ENCODE assay signal across 9 cellular contexts in the genomic region with DNA sequence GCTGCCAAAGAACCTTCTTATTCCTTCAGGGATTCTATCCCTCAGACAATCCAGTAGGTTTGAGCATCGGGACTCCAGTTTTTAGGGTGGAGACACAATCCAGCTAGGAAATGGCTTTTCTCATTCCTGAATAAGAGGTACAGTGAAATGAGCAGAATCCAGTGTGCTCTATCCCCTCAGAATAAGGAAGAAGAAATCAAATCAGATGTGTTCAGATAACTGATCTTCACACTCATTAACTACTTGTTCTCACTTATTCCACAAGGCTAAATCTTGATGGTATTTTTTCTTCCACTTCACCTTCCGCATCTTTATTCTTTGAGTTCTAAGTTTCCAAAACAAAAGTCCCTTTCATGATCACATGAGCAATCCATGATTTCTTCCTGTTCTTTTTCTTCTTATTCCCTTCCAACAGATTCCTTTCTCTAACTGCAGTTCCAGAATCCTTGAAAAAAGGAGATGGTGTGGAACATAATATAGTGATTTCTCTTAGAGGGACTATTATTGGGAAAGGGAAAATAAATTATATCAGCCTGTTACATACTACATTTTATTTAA. TPM values are rescaled to one million over a fixed set of nuclear protein-coding genes. Genes with fewer than 3 reads are reported as not detected.
DNase-seq lines count a peak whose midpoint lies in the region; ATAC-seq and TF ChIP-seq lines count a peak whose summit lies in the region.
"Had no signal": no experiment of that assay in that cellular context is flagged by ENCODE, and none has a peak within 500 bp of the region (broad histone marks: within the 10 kb centered on the region; RNA-seq: fewer than 3 reads in every experiment).

No MANE protein-coding gene starts in this region.

- no peak overlapping the region for H4K8ac ChIP-seq in mesendoderm (ENCODE audit: low read depth, low read length)

- H3K4me3 Mint-ChIP-seq in stimulated activated naive CD8-positive, alpha-beta T cell treated with anti-CD3 and anti-CD28 coated beads, Interleukin-15, Interleukin-2, amounts not matched to agents 100 ng/mL and 50 ng/mL, for 24 hours, result peak overlapping the region; percentile 83

- no peak overlapping the region for H3K4ac ChIP-seq in mesendoderm (ENCODE audit: low read depth, low read length)

- no peak overlapping the region for H2BK120ac ChIP-seq in mesendoderm (ENCODE audit: low read depth, low read length)

- no peak overlapping the region for H2AK5ac ChIP-seq in mesendoderm (ENCODE audit: low read length)

- H3K27ac ChIP-seq in mesendoderm (ENCODE audit: low read depth, low read length), result no peak overlapping the region

- no peak overlapping the region for H3K4me2 ChIP-seq in mesendoderm (ENCODE audit: low read length)

- no peak overlapping the region for H3K23ac ChIP-seq in mesendoderm (ENCODE audit: low read length)

- H3K18ac ChIP-seq in mesendoderm (ENCODE audit: low read length), result no peak overlapping the region

- H3K4me3 ChIP-seq in astrocyte of the spinal cord (ENCODE audit: low read depth, low read length), result peak overlapping the region; percentile 56
- H3K4me3 ChIP-seq in mesendoderm (ENCODE audit: low read length), result no peak overlapping the region

- no peaks in the 10 kb centered on the region for H3K36me3 Mint-ChIP-seq in stimulated activated naive CD8-positive, alpha-beta T cell treated with anti-CD3 and anti-CD28 coated beads, Interleukin-15, Interleukin-2, amounts not matched to agents 100 ng/mL and 50 ng/mL, for 24 hours (ENCODE audit: low read depth)
- H3K36me3 Mint-ChIP-seq: memory B cell had no signal

- H3K4me1 ChIP-seq in mesendoderm (ENCODE audit: control insufficient read depth, low read depth, low read length), result no peaks in the 10 kb centered on the region

- peaks cover 50% of the 10 kb centered on the region for H3K4me1 Mint-ChIP-seq in stimulated activated naive CD8-positive, alpha-beta T cell treated with anti-CD3 and anti-CD28 coated beads, Interleukin-15, Interleukin-2, amounts not matched to agents 100 ng/mL and 50 ng/mL, for 24 hours (ENCODE audit: low read depth)

- peak overlapping the region; percentile 94 for H3K27ac Mint-ChIP-seq in stimulated activated naive CD8-positive, alpha-beta T cell treated with anti-CD3 and anti-CD28 coated beads, Interleukin-15, Interleukin-2, amounts not matched to agents 100 ng/mL and 50 ng/mL, for 24 hours

- TF ChIP-seq CTCF in astrocyte of the spinal cord (IDR thresholded peaks at IDR 0.05; ENCODE audit: low read depth, low read length), result no peak

- H3K56ac ChIP-seq in mesendoderm (ENCODE audit: low read length), result peak overlapping the region; percentile 9

- in situ Hi-C loops in astrocyte of the spinal cord (cut with HindIII; ENCODE audit: low sequenced_read_pairs), result no loop called here

- no CpG with 5 or more reads among the region's 2 CpGs for WGBS in mesendoderm (ENCODE audit: extremely low coverage, insufficient coverage, low lambda C conversion rate)

- H4K5ac ChIP-seq in mesendoderm (ENCODE audit: low read length), result no peak overlapping the region

- H3K9me3 Mint-ChIP-seq in stimulated activated naive CD8-positive, alpha-beta T cell treated with anti-CD3 and anti-CD28 coated beads, Interleukin-15, Interleukin-2, amounts not matched to agents 100 ng/mL and 50 ng/mL, for 24 hours, result no peaks in the 10 kb centered on the region
- H3K9me3 Mint-ChIP-seq: memory B cell had no signal

- H2BK15ac ChIP-seq in mesendoderm (replicated peaks; ENCODE audit: low read depth), result no peak overlapping the region

- H2BK5ac ChIP-seq in mesendoderm (ENCODE audit: low read length), result no peak overlapping the region

- peaks cover 2% of the 10 kb centered on the region for H3K79me1 ChIP-seq in mesendoderm (ENCODE audit: low read length)

- no peaks in the 10 kb centered on the region for H3K36me3 ChIP-seq in mesendoderm (ENCODE audit: control insufficient read depth, insufficient read depth, low read length)

- no peak for ATAC-seq in stimulated activated naive CD8-positive, alpha-beta T cell treated with anti-CD3 and anti-CD28 coated beads, Interleukin-15, Interleukin-2, amounts not matched to agents 100 U/mL and 50 U/mL, for 24 hours
- ATAC-seq in HG03095 (IDR thresholded peaks at IDR 0.05; ENCODE audit: unreplicated experiment) (no peak), GM21723 (IDR thresholded peaks at IDR 0.05; ENCODE audit: unreplicated experiment) (no peak)

- DNase-seq in stimulated activated naive CD8-positive, alpha-beta T cell treated with anti-CD3 and anti-CD28 coated beads, Interleukin-15, Interleukin-2, amounts not matched to agents 100 U/mL and 50 U/mL, for 24 hours, result no peak
- DNase-seq in astrocyte of the spinal cord (ENCODE audit: low read depth, low spot score) (peak; percentile 20), mesendoderm (no peak), amygdala (lab: John Stamatoyannopoulos, UW) (no peak)
- no peak for DNase-seq in central memory CD4-positive, alpha-beta T cell

- no peaks in the 10 kb centered on the region for H3K27me3 Mint-ChIP-seq in stimulated activated naive CD8-positive, alpha-beta T cell treated with anti-CD3 and anti-CD28 coated beads, Interleukin-15, Interleukin-2, amounts not matched to agents 100 ng/mL and 50 ng/mL, for 24 hours

- no peaks in the 10 kb centered on the region for H3K27me3 ChIP-seq in mesendoderm (ENCODE audit: insufficient read depth, low read length, poor library complexity)

- peaks cover 7% of the 10 kb centered on the region for H3K79me2 ChIP-seq in mesendoderm (ENCODE audit: control insufficient read depth, insufficient read depth, low read length)

- H3K9ac ChIP-seq in mesendoderm (ENCODE audit: low read length), result peak overlapping the region; percentile 52

RNA-seq across cellular contexts. Expression of gene SYT11, which starts 1.7 kb away (rescaled TPM):
- polyA plus RNA-seq in mesendoderm (2013, experiment 1 of 2), result 1.8 TPM
- polyA plus RNA-seq in mesendoderm (2013, experiment 2 of 2), result 1.9 TPM

RNA-seq across cellular contexts. Expression of gene GON4L, which starts 4.0 kb away (rescaled TPM):
- 19.1 TPM for polyA plus RNA-seq in mesendoderm (2013, experiment 1 of 2)
- polyA plus RNA-seq in mesendoderm (2013, experiment 2 of 2), result 19.1 TPM

RNA-seq across cellular contexts. Expression of gene RIT1, which starts 50.1 kb away (rescaled TPM):
- polyA plus RNA-seq in mesendoderm (2013, experiment 1 of 2), result 10.1 TPM
- 9.6 TPM for polyA plus RNA-seq in mesendoderm (2013, experiment 2 of 2)
